Comparison of ENCODE assay signal across 24 cellular contexts in genomic region chr2:154291511-154291910, GRCh38.
"Had no signal": no experiment of that assay in that cellular context is flagged by ENCODE, and none has a peak within 500 bp of the region (broad histone marks: within the 10 kb centered on the region; RNA-seq: fewer than 3 reads in every experiment).

No MANE protein-coding gene starts in this region.

- H3K36me3 Mint-ChIP-seq: activated naive CD4-positive, alpha-beta T cell treated with anti-CD3 and anti-CD28 coated beads, Interleukin-2, amount 10 ng/mL, durations not matched to agents 7 days and 5 days; activated naive CD8-positive, alpha-beta T cell treated with anti-CD3 and anti-CD28 coated beads, Interleukin-2, amount 10 ng/mL, durations not matched to agents 7 days and 5 days had no signal

- H3K27ac Mint-ChIP-seq: activated CD4-positive, alpha-beta memory T cell treated with anti-CD3 and anti-CD28 coated beads, Interleukin-2, amount 10 ng/mL, durations not matched to agents 7 days and 5 days; activated CD4-positive, alpha-beta T cell treated with anti-CD3 and anti-CD28 coated beads, Interleukin-2, amount 10 ng/mL, durations not matched to agents 7 days and 5 days; activated naive CD4-positive, alpha-beta T cell treated with anti-CD3 and anti-CD28 coated beads, Interleukin-2, amount 10 ng/mL, durations not matched to agents 7 days and 5 days; activated naive CD4-positive, alpha-beta T cell treated with anti-CD3 and anti-CD28 coated beads, Interleukin-2, amount 50 U/mL, for 72 hours; activated naive CD8-positive, alpha-beta T cell treated with anti-CD3 and anti-CD28 coated beads, Interleukin-2, amount 10 ng/mL, durations not matched to agents 7 days and 5 days; activated T-cell treated with anti-CD3 and anti-CD28 coated beads, Interleukin-2, amount 50 U/mL, for 24 hours; activated T-cell treated with anti-CD3 and anti-CD28 coated beads, Interleukin-2, amount 50 U/mL, for 72 hours; WTC11 had no signal

- H3K4me1 Mint-ChIP-seq: activated CD4-positive, alpha-beta memory T cell treated with anti-CD3 and anti-CD28 coated beads, Interleukin-2, amount 10 ng/mL, durations not matched to agents 7 days and 5 days; activated CD4-positive, alpha-beta T cell treated with anti-CD3 and anti-CD28 coated beads, Interleukin-2, amount 10 ng/mL, durations not matched to agents 7 days and 5 days; activated naive CD4-positive, alpha-beta T cell treated with anti-CD3 and anti-CD28 coated beads, Interleukin-2, amount 10 ng/mL, durations not matched to agents 7 days and 5 days; activated naive CD8-positive, alpha-beta T cell treated with anti-CD3 and anti-CD28 coated beads, Interleukin-2, amount 10 ng/mL, durations not matched to agents 7 days and 5 days; WTC11 had no signal

- ATAC-seq: activated naive CD4-positive, alpha-beta T cell treated with anti-CD3 and anti-CD28 coated beads, Interleukin-2, amount 50 U/mL, for 72 hours; activated T-cell treated with anti-CD3 and anti-CD28 coated beads, Interleukin-2, amount 50 U/mL, for 72 hours; body of pancreas; gastroesophageal sphincter; WTC11 had no signal

- H3K4me3 Mint-ChIP-seq: activated CD4-positive, alpha-beta memory T cell treated with anti-CD3 and anti-CD28 coated beads, Interleukin-2, amount 10 ng/mL, durations not matched to agents 7 days and 5 days; activated CD4-positive, alpha-beta T cell treated with anti-CD3 and anti-CD28 coated beads, Interleukin-2, amount 10 ng/mL, durations not matched to agents 7 days and 5 days; activated naive CD4-positive, alpha-beta T cell treated with anti-CD3 and anti-CD28 coated beads, Interleukin-2, amount 10 ng/mL, durations not matched to agents 7 days and 5 days; activated naive CD8-positive, alpha-beta T cell treated with anti-CD3 and anti-CD28 coated beads, Interleukin-2, amount 10 ng/mL, durations not matched to agents 7 days and 5 days; activated T-cell treated with anti-CD3 and anti-CD28 coated beads, Interleukin-2, amount 50 U/mL, for 24 hours; activated T-cell treated with anti-CD3 and anti-CD28 coated beads, Interleukin-2, amount 50 U/mL, for 72 hours; WTC11 had no signal

- H3K4me1 ChIP-seq: body of pancreas, colonic mucosa, esophagus squamous epithelium, gastroesophageal sphincter had no signal

- H3K4me3 ChIP-seq: body of pancreas, colonic mucosa, esophagus squamous epithelium, gastroesophageal sphincter had no signal

- DNase-seq: activated CD4-positive, alpha-beta memory T cell treated with anti-CD3 and anti-CD28 coated beads, Interleukin-2, amount 10 ng/mL, durations not matched to agents 7 days and 5 days; activated CD4-positive, alpha-beta T cell treated with anti-CD3 and anti-CD28 coated beads for 1 hour; activated CD4-positive, alpha-beta T cell treated with anti-CD3 and anti-CD28 coated beads for 4 hours; activated CD4-positive, alpha-beta T cell treated with anti-CD3 and anti-CD28 coated beads, Interleukin-2, amount 10 ng/mL, durations not matched to agents 7 days and 5 days; activated CD4-positive, alpha-beta T cell treated with anti-CD3 and anti-CD28 coated beads, Interleukin-2, amount 50 U/mL, for 4 hours; activated CD8-positive, alpha-beta memory T cell treated with anti-CD3 and anti-CD28 coated beads, Interleukin-2, amount 50 U/mL, for 48 hours; activated naive CD4-positive, alpha-beta T cell treated with anti-CD3 and anti-CD28 coated beads, Interleukin-2, amount 10 ng/mL, durations not matched to agents 7 days and 5 days; activated naive CD8-positive, alpha-beta T cell treated with anti-CD3 and anti-CD28 coated beads, Interleukin-2, amount 10 ng/mL, durations not matched to agents 7 days and 5 days; activated T-cell treated with anti-CD3 and anti-CD28 coated beads for 4 hours; activated T-cell treated with anti-CD3 and anti-CD28 coated beads, Interleukin-2, amount 50 U/mL, for 24 hours; activated T-cell treated with anti-CD3 and anti-CD28 coated beads, Interleukin-2, amount 50 U/mL, for 72 hours; anterior cingulate cortex; body of pancreas; caudate nucleus; colonic mucosa; effector CD8-positive, alpha-beta T cell; esophagus squamous epithelium; foreskin melanocyte; T-helper 2 cell had no signal

- H3K27me3 ChIP-seq: body of pancreas, colonic mucosa, esophagus squamous epithelium, gastroesophageal sphincter had no signal

- H3K27ac ChIP-seq: body of pancreas, colonic mucosa, epithelial cell of prostate, esophagus squamous epithelium, gastroesophageal sphincter, VCaP had no signal

- H3K27me3 Mint-ChIP-seq: activated CD4-positive, alpha-beta memory T cell treated with anti-CD3 and anti-CD28 coated beads, Interleukin-2, amount 10 ng/mL, durations not matched to agents 7 days and 5 days; activated CD4-positive, alpha-beta T cell treated with anti-CD3 and anti-CD28 coated beads, Interleukin-2, amount 10 ng/mL, durations not matched to agents 7 days and 5 days; activated naive CD4-positive, alpha-beta T cell treated with anti-CD3 and anti-CD28 coated beads, Interleukin-2, amount 10 ng/mL, durations not matched to agents 7 days and 5 days; activated naive CD8-positive, alpha-beta T cell treated with anti-CD3 and anti-CD28 coated beads, Interleukin-2, amount 10 ng/mL, durations not matched to agents 7 days and 5 days; activated T-cell treated with anti-CD3 and anti-CD28 coated beads, Interleukin-2, amount 50 U/mL, for 24 hours had no signal

- H3K36me3 ChIP-seq: colonic mucosa, esophagus squamous epithelium, gastroesophageal sphincter had no signal

- H3K9me3 ChIP-seq: body of pancreas, colonic mucosa, gastroesophageal sphincter had no signal
